Comparison of ENCODE assay signal across 23 cellular contexts in genomic region chr18:71011389-71011788, GRCh38.
A peak's percentile ranks its signal among the peaks of the same experiment; 100 is the strongest.
DNase-seq lines count a peak whose midpoint lies in the region; ATAC-seq and TF ChIP-seq lines count a peak whose summit lies in the region.
"Had no signal": no experiment of that assay in that cellular context is flagged by ENCODE, and none has a peak within 500 bp of the region (broad histone marks: within the 10 kb centered on the region; RNA-seq: fewer than 3 reads in every experiment).

No MANE protein-coding gene starts in this region.

- no peaks in the 10 kb centered on the region for H3K4me1 ChIP-seq in effector memory CD4-positive, alpha-beta T cell (ENCODE audit: control insufficient read depth, insufficient read depth, low read length, poor library complexity, severe bottlenecking)
- H3K4me1 ChIP-seq: gastrocnemius medialis, sigmoid colon had no signal

- no peak overlapping the region for H3K27ac ChIP-seq in effector memory CD4-positive, alpha-beta T cell (ENCODE audit: insufficient read depth, low read length, poor library complexity, severe bottlenecking)
- H3K27ac ChIP-seq: gastrocnemius medialis, sigmoid colon, thoracic aorta had no signal

- peaks cover 2% of the 10 kb centered on the region for H3K9me3 ChIP-seq in effector memory CD4-positive, alpha-beta T cell (ENCODE audit: control insufficient read depth, low read length)
- H3K9me3 ChIP-seq: gastrocnemius medialis, MG63, sigmoid colon, thoracic aorta had no signal

- ATAC-seq in GM18519 (IDR thresholded peaks at IDR 0.05; ENCODE audit: low FRiP score, unreplicated experiment) (peak; percentile 64), HG02870 (IDR thresholded peaks at IDR 0.05; ENCODE audit: unreplicated experiment) (peak; percentile 59), HG03565 (IDR thresholded peaks at IDR 0.05; ENCODE audit: unreplicated experiment) (peak; percentile 58)
- ATAC-seq: CD8-positive, alpha-beta T cell; gastrocnemius medialis; stimulated activated memory B cell treated with anti-CD40 and anti-IgM and Interleukin-4, amounts not matched to agents 10 μg/mL and 1 μg/mL and 100 μg/mL, for 72 hours had no signal

- no peaks in the 10 kb centered on the region for H3K27me3 ChIP-seq in effector memory CD4-positive, alpha-beta T cell (replicated peaks; ENCODE audit: control insufficient read depth, insufficient read depth, low read length, poor library complexity, severe bottlenecking)
- H3K27me3 ChIP-seq: gastrocnemius medialis, MG63, sigmoid colon had no signal

- no peaks in the 10 kb centered on the region for H3K36me3 ChIP-seq in effector memory CD4-positive, alpha-beta T cell (ENCODE audit: control insufficient read depth, insufficient read depth, low read length)
- H3K36me3 ChIP-seq: gastrocnemius medialis, MG63, sigmoid colon, thoracic aorta had no signal

- TF ChIP-seq CTCF in GM20000 (IDR thresholded peaks at IDR 0.05; ENCODE audit: extremely low read depth, missing control alignments): no peak

- peak; percentile 33 for DNase-seq in GM20000 (ENCODE audit: low spot score)
- no peak for DNase-seq in NCI-H748 treated with DMSO at 0.1 percent for 48 hours (lab: John Stamatoyannopoulos, UW)
- no peak for DNase-seq in effector memory CD4-positive, alpha-beta T cell
- DNase-seq in stimulated activated CD4-positive, alpha-beta T cell treated with anti-CD3 and anti-CD28 coated beads, Interleukin-2, amount 100 ng/mL, for 48 hours: no peak
- no peak for DNase-seq in COLO668 (lab: John Stamatoyannopoulos, UW; ENCODE audit: unreplicated experiment)
- DNase-seq: activated CD4-positive, alpha-beta T cell treated with anti-CD3 and anti-CD28 coated beads, Interleukin-2, amount 10 ng/mL, durations not matched to agents 7 days and 5 days; activated CD8-positive, alpha-beta memory T cell treated with anti-CD3 and anti-CD28 coated beads, Interleukin-2, amount 50 U/mL, for 4 hours; activated effector memory CD4-positive, alpha-beta T cell treated with anti-CD3 and anti-CD28 coated beads, Interleukin-2, amount 50 U/mL, for 16 hours; amniotic stem cell; CD8-positive, alpha-beta T cell; DND-41; erythroblast; gastrocnemius medialis; MG63; NCI-H2171 treated with DMSO at 0.1 percent for 48 hours; NCI-H774; SHP77; sigmoid colon had no signal

- no peak overlapping the region for H3K4me3 ChIP-seq in effector memory CD4-positive, alpha-beta T cell (ENCODE audit: insufficient read depth, low read depth, low read length, poor library complexity, severe bottlenecking)
- H3K4me3 ChIP-seq: gastrocnemius medialis, MG63, sigmoid colon, thoracic aorta had no signal
